ENCODE assay signal across 15 cellular contexts in the genomic region with DNA sequence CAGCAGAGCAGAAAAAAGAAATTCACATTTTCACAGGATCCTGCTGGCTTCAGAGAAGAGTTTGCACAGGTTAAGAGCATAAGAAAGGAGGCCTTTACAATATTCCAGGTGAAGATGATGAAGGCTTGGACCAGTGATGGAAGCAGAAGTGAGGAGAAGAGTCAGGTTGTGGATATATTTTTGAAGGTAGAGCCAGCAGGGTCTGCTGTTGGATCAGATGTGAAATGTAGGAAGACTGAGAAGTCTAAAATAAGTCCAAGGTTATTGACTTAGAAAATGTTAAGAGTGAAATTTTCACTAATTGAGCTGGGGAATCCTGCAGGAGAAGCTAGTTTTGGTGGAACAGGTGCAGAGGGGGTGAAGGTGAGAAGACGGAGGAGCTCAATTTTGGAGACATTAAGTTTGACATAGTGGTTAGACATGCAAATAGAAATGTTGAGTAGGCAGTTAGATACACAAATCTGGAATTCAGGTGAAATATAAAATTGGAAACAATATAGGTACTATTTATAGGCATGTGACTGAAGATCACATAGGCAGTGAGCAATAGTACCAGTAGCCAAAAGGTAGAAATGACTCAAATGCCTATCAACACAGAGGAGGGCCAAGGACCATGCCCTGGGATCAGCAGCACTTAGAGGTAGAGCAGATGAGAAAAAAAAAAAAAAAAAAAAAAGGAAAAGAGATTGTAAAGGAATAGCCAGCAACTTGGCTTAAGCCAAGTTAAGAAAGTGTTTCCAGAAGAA.
"Had no signal": no experiment of that assay in that cellular context is flagged by ENCODE, and none has a peak within 500 bp of the region (broad histone marks: within the 10 kb centered on the region; RNA-seq: fewer than 3 reads in every experiment).

No MANE protein-coding gene starts in this region.

- H2AFZ ChIP-seq: hepatocyte had no signal

- H3K27me3 Mint-ChIP-seq: activated CD4-positive, alpha-beta memory T cell treated with anti-CD3 and anti-CD28 coated beads, Interleukin-2, amount 10 ng/mL, durations not matched to agents 7 days and 5 days; activated T-cell treated with anti-CD3 and anti-CD28 coated beads, Interleukin-2, amount 50 U/mL, for 24 hours; stimulated activated naive B cell treated with anti-CD40 and anti-IgM and Interleukin-4, amounts not matched to agents 10 μg/mL and 1 μg/mL and 100 μg/mL, for 72 hours had no signal

- H3K36me3 Mint-ChIP-seq: naive thymus-derived CD8-positive, alpha-beta T cell; stimulated activated naive B cell treated with anti-CD40 and anti-IgM and Interleukin-4, amounts not matched to agents 10 μg/mL and 1 μg/mL and 100 μg/mL, for 72 hours had no signal

- H3K4me2 ChIP-seq: hepatocyte had no signal

- H3K27ac Mint-ChIP-seq: activated CD4-positive, alpha-beta memory T cell treated with anti-CD3 and anti-CD28 coated beads, Interleukin-2, amount 10 ng/mL, durations not matched to agents 7 days and 5 days; activated T-cell treated with anti-CD3 and anti-CD28 coated beads, Interleukin-2, amount 50 U/mL, for 24 hours; naive thymus-derived CD8-positive, alpha-beta T cell; stimulated activated naive B cell treated with anti-CD40 and anti-IgM and Interleukin-4, amounts not matched to agents 10 μg/mL and 1 μg/mL and 100 μg/mL, for 72 hours had no signal

- H3K79me2 ChIP-seq: hepatocyte had no signal

- H3K27ac ChIP-seq: hepatocyte, neutrophil, tibial artery had no signal

- H3K36me3 ChIP-seq: neutrophil, tibial artery had no signal

- H3K4me1 Mint-ChIP-seq: activated CD4-positive, alpha-beta memory T cell treated with anti-CD3 and anti-CD28 coated beads, Interleukin-2, amount 10 ng/mL, durations not matched to agents 7 days and 5 days; naive thymus-derived CD8-positive, alpha-beta T cell; stimulated activated naive B cell treated with anti-CD40 and anti-IgM and Interleukin-4, amounts not matched to agents 10 μg/mL and 1 μg/mL and 100 μg/mL, for 72 hours had no signal

- H3K4me3 Mint-ChIP-seq: activated CD4-positive, alpha-beta memory T cell treated with anti-CD3 and anti-CD28 coated beads, Interleukin-2, amount 10 ng/mL, durations not matched to agents 7 days and 5 days; activated T-cell treated with anti-CD3 and anti-CD28 coated beads, Interleukin-2, amount 50 U/mL, for 24 hours; naive thymus-derived CD8-positive, alpha-beta T cell; stimulated activated naive B cell treated with anti-CD40 and anti-IgM and Interleukin-4, amounts not matched to agents 10 μg/mL and 1 μg/mL and 100 μg/mL, for 72 hours had no signal

- H3K4me1 ChIP-seq: tibial artery had no signal

- H3K9me3 ChIP-seq: neutrophil, tibial artery had no signal

- H3K27me3 ChIP-seq: hepatocyte, neutrophil, tibial artery had no signal

- H3K4me3 ChIP-seq: hepatocyte, mucosa of descending colon, tibial artery had no signal

- DNase-seq: activated CD4-positive, alpha-beta memory T cell treated with anti-CD3 and anti-CD28 coated beads, Interleukin-2, amount 10 ng/mL, durations not matched to agents 7 days and 5 days; activated naive CD4-positive, alpha-beta T cell treated with anti-CD3 and anti-CD28 coated beads, Interleukin-2, amount 50 U/mL, for 16 hours; activated T-cell treated with anti-CD3 and anti-CD28 coated beads, Interleukin-2, amount 50 U/mL, for 24 hours; central memory CD4-positive, alpha-beta T cell; cortex of kidney; effector CD4-positive, alpha-beta T cell; mammary epithelial cell; mucosa of descending colon; naive thymus-derived CD8-positive, alpha-beta T cell; posterior cingulate gyrus; stimulated activated CD4-positive, alpha-beta T cell treated with anti-CD3 and anti-CD28 coated beads, Interleukin-2, amount 100 ng/mL, for 48 hours; stimulated activated naive B cell treated with anti-CD40 and anti-IgM and Interleukin-4, amounts not matched to agents 10 μg/mL and 1 μg/mL and 100 μg/mL, for 72 hours; tibial artery had no signal
